ENCODE assay signal across 7 cellular contexts in the genomic region with DNA sequence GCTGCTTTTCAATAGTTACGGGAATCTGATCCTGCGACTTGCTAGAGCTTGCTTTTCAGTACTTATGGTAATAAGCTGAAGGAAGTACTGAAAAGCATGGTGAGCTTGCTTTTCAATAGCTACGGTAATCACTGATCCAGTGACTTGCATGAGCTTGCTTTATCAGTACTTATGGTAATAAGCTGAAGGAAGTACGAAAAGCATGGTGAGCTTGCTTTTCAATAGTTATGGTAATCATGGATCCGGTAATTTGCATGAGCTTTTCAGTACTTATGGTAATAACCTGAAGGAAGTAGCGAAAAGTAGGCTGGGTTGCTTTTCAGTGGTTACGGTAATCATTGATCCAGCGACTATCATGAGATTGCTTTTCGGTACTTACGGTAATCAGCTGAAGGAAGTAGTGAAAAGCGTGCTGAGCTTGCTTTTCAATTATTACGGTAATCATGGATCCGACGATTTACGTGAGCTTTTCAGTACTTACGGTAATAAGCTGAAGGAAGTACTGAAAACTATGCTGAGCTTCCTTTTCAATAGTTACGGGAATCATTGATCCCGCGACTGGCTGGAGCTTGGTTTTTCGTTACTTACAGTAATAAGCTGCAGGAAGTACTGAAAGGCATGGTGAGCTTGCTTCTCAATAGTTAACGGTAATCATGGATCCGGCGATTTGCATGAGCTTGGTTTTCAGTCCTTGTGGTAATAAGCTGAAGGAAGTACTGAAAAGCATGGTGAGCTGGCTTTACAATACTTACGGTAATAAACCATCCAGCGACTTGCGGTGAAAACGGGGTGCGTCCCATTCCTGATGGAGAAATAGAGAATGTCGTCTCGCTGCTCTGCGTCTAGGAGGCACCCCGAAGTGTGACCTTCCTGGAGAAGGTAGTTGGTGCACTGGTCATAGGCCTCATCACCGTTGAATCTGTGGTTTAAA. TPM values are rescaled to one million over a fixed set of nuclear protein-coding genes. Genes with fewer than 3 reads are reported as not detected.
DNase-seq lines count a peak whose midpoint lies in the region; ATAC-seq and TF ChIP-seq lines count a peak whose summit lies in the region.

No MANE protein-coding gene starts in this region.

- peaks cover 8 to 29% of the 10 kb centered on the region in 2 experiments for H3K4me1 ChIP-seq in HCT116 (ENCODE audit: control insufficient read depth in 1 of 2, insufficient read depth in 2 of 2, low read length in 2 of 2)
- H3K4me1 ChIP-seq in endodermal cell (ENCODE audit: control insufficient read depth, insufficient read depth, low read length): peaks cover 3% of the 10 kb centered on the region
- no peaks in the 10 kb centered on the region for H3K4me1 ChIP-seq in mesendoderm (ENCODE audit: control insufficient read depth, low read depth, low read length)
- peaks cover 0 to 15% (median 6%) of the 10 kb centered on the region in 4 donors for H3K4me1 ChIP-seq in tibial artery

- H3K9ac ChIP-seq in HCT116 (ENCODE audit: low read length) (no peak overlapping the region), endodermal cell (ENCODE audit: extremely low read depth, low read length, poor library complexity, severe bottlenecking) (no peak overlapping the region), mesendoderm (ENCODE audit: low read length) (peak overlapping the region; percentile 77)

- peak overlapping the region; percentile 96 for H2BK5ac ChIP-seq in mesendoderm (ENCODE audit: low read length)

- peak; percentile 71 for ATAC-seq in HCT116
- ATAC-seq in HG03097 (IDR thresholded peaks at IDR 0.05; ENCODE audit: low FRiP score, unreplicated experiment): no peak
- ATAC-seq in HG02588 (IDR thresholded peaks at IDR 0.05; ENCODE audit: unreplicated experiment): no peak

- H3K4me1 Mint-ChIP-seq in endodermal cell: peaks cover 6% of the 10 kb centered on the region

- H3K4me2 ChIP-seq in HCT116 (ENCODE audit: low read length) (peak overlapping the region; percentile 84), mesendoderm (ENCODE audit: low read length) (peak overlapping the region; percentile 78)

- RAD21 ChIA-PET in HCT116 (lab: Charles Lee; ENCODE audit: low non-redundant PET in 1 of 2, low total read pairs in 2 of 2, uncharacterized antibody in 2 of 2, unreplicated experiment in 2 of 2): no interaction called here

- H3K36me3 ChIP-seq in HCT116 (ENCODE audit: control insufficient read depth in 1 of 2, insufficient read depth in 2 of 2, low read length in 2 of 2): no peaks in the 10 kb centered on the region
- no peaks in the 10 kb centered on the region for H3K36me3 ChIP-seq in endodermal cell (ENCODE audit: control insufficient read depth, insufficient read depth, low read length)
- H3K36me3 ChIP-seq in mesendoderm (ENCODE audit: control insufficient read depth, insufficient read depth, low read length): no peaks in the 10 kb centered on the region
- H3K36me3 ChIP-seq in tibial artery: no peaks in the 10 kb centered on the region

- H4K5ac ChIP-seq in mesendoderm (ENCODE audit: low read length): peak overlapping the region; percentile 73

- H4K20me1 ChIP-seq in HCT116 (ENCODE audit: insufficient read depth): no peaks in the 10 kb centered on the region

- peak overlapping the region; percentile 90 for H3K56ac ChIP-seq in mesendoderm (ENCODE audit: low read length)

- no peak overlapping the region for H3K23ac ChIP-seq in mesendoderm (ENCODE audit: low read length)

- intact Hi-C loops in HCT116 (cut with micrococcal nuclease) (loop anchor here (1.0 kb wide), 1 partner anchor 40 kb away; no protein-coding TSS in a partner anchor), tibial artery (cut with DNase I; ENCODE audit: low total_unique reads) (no loop called here)

- H2BK120ac ChIP-seq in mesendoderm (ENCODE audit: low read depth, low read length): no peak overlapping the region

- H3K27ac ChIP-seq in HCT116 (ENCODE audit: low read depth, low read length): peak overlapping the region; percentile 69; the same call in 1 of the 2 replicates
- H3K27ac ChIP-seq in endodermal cell (ENCODE audit: low read depth, low read length): no peak overlapping the region
- H3K27ac ChIP-seq in mesendoderm (ENCODE audit: low read depth, low read length): no peak overlapping the region
- H3K27ac ChIP-seq in tibial artery: no peak overlapping the region

- WGBS in endodermal cell (ENCODE audit: insufficient coverage in 1 of 2, insufficient read length in 1 of 2), 2 experiments: 3 to 5% methylated on average over 23 to 33 of the region's 33 CpGs
- no CpG with 5 or more reads among the region's 33 CpGs for WGBS in mesendoderm (ENCODE audit: extremely low coverage, insufficient coverage, low lambda C conversion rate)

- H3K9me3 ChIP-seq in HCT116 (ENCODE audit: control insufficient read depth in 1 of 2, insufficient read depth in 1 of 2, low read depth in 1 of 2, low read length in 2 of 2) (no peaks in the 10 kb centered on the region), endodermal cell (ENCODE audit: control insufficient read depth, low read length) (peaks cover 11% of the 10 kb centered on the region), tibial artery (no peaks in the 10 kb centered on the region)

- H2BK15ac ChIP-seq in mesendoderm (replicated peaks; ENCODE audit: low read depth): peak overlapping the region; percentile 48

- H3K27me3 ChIP-seq in HCT116 (ENCODE audit: insufficient read depth, low read length) (no peaks in the 10 kb centered on the region), endodermal cell (ENCODE audit: control insufficient read depth, insufficient read depth, low read length, poor library complexity, severe bottlenecking) (no peaks in the 10 kb centered on the region), mesendoderm (ENCODE audit: insufficient read depth, low read length, poor library complexity) (no peaks in the 10 kb centered on the region), tibial artery (peaks cover 0 to 3% of the 10 kb centered on the region in 2 donors)

- TF ChIP-seq POLR2A in HCT116 (IDR thresholded peaks at IDR 0.05; ENCODE audit: borderline replicate concordance, extremely low read depth, insufficient read depth, insufficient read length): no peak

- TF ChIP-seq RAD21 in HCT116 (IDR thresholded peaks at IDR 0.05; ENCODE audit: low read depth): no peak

- peak overlapping the region; percentile 86 for H3K4ac ChIP-seq in mesendoderm (ENCODE audit: low read depth, low read length)

- H3K4me3 ChIP-seq in HCT116 (replicated peaks in 1 of 2; ENCODE audit: low read depth in 1 of 2, low read length in 2 of 2) (peak overlapping the region; percentile 45 to 58), endodermal cell (ENCODE audit: low read length) (peak overlapping the region; percentile 89), mesendoderm (ENCODE audit: low read length) (peak overlapping the region; percentile 53), tibial artery (peak overlapping the region; percentile 17 to 39)

- H3K9me2 ChIP-seq in HCT116 (ENCODE audit: insufficient read depth): no peaks in the 10 kb centered on the region

- H2AK5ac ChIP-seq in mesendoderm (ENCODE audit: low read length): no peak overlapping the region

- peak overlapping the region; percentile 88 for H3K18ac ChIP-seq in mesendoderm (ENCODE audit: low read length)

- POLR2A ChIA-PET in HCT116 (lab: Charles Lee): no interaction called here

- H3K79me1 ChIP-seq in mesendoderm (ENCODE audit: low read length): no peaks in the 10 kb centered on the region

- H3K4me3 Mint-ChIP-seq in endodermal cell: peak overlapping the region; percentile 61

- H4K8ac ChIP-seq in mesendoderm (ENCODE audit: low read depth, low read length): no peak overlapping the region

- H3K79me2 ChIP-seq in HCT116 (ENCODE audit: insufficient read depth, low read length) (no peaks in the 10 kb centered on the region), mesendoderm (ENCODE audit: control insufficient read depth, insufficient read depth, low read length) (no peaks in the 10 kb centered on the region)

- H2AFZ ChIP-seq in HCT116 (ENCODE audit: low read depth, low read length, poor library complexity, severe bottlenecking): peak overlapping the region; percentile 98

- H3K27me3 Mint-ChIP-seq in endodermal cell (ENCODE audit: insufficient read depth): no peaks in the 10 kb centered on the region

- peak overlapping the region; percentile 71 for H3K27ac Mint-ChIP-seq in endodermal cell

- BruUV-seq in HCT116 (replicated peaks; lab: Mats Ljungman, UMichigan): no TSS peak

- TF ChIP-seq CTCF in HCT116 (IDR thresholded peaks at IDR 0.05 in 2 of 3, conservative IDR thresholded peaks at IDR 0.05 in 1 of 3; ENCODE audit: borderline replicate concordance in 1 of 3, insufficient read depth in 1 of 3, low read depth in 2 of 3, low read length in 2 of 3) (no peak), endodermal cell (conservative IDR thresholded peaks at IDR 0.05) (no peak), tibial artery (IDR thresholded peaks at IDR 0.05) (no peak)

- CTCF ChIA-PET in HCT116 (lab: Charles Lee): no interaction called here

- H3K36me3 Mint-ChIP-seq in endodermal cell (ENCODE audit: low read depth): no peaks in the 10 kb centered on the region

- H3K9me3 Mint-ChIP-seq in endodermal cell: peaks cover 4% of the 10 kb centered on the region

- DNase-seq in HCT116 (ENCODE audit: low read depth, low spot score): peak; percentile 95
- DNase-seq in activated CD4-positive, CD25-positive, alpha-beta regulatory T cell treated with anti-CD3 and anti-CD28 coated beads, Interleukin-2, amount 50 U/mL, for 72 hours: peak; percentile 31
- DNase-seq in endodermal cell: peak; percentile 79
- peak; percentile 99 for DNase-seq in mesendoderm
- no peak for DNase-seq in tibial artery

TF ChIP-seq in HCT116, 20 proteins besides CTCF, POLR2A, EP300 and RAD21:
- TF ChIP-seq YY1 (IDR thresholded peaks at IDR 0.05; ENCODE audit: extremely low read depth, insufficient replicate concordance, low read depth, low read length): peak; percentile 89
- TF ChIP-seq SP1 (IDR thresholded peaks at IDR 0.05; ENCODE audit: low read depth): no peak

RNA-seq across cellular contexts. Expression of a gene that starts 6.5 kb away (rescaled TPM):
- total RNA-seq in HCT116 (2021; ENCODE audit: unreplicated experiment): 0.34 TPM
- 0.20 and 0.47 TPM in 2 replicates for polyA plus RNA-seq in HCT116 (2012)
- not detected for total RNA-seq in endodermal cell
- not detected for polyA plus RNA-seq in endodermal cell (2013, experiment 1 of 2)
- not detected for polyA plus RNA-seq in endodermal cell (2013, experiment 2 of 2)
- 0.04 TPM for polyA plus RNA-seq in mesendoderm (2013, experiment 1 of 2)
- 0.06 TPM for polyA plus RNA-seq in mesendoderm (2013, experiment 2 of 2)

Comparison
In these comparisons a context has a peak if more than half of its experiments do, and no peak if none do; other contexts are left out.
1. DNase-seq: peak in HCT116 (single experiment), activated CD4-positive, CD25-positive, alpha-beta regulatory T cell treated with anti-CD3 and anti-CD28 coated beads, Interleukin-2, amount 50 U/mL, for 72 hours (single experiment), endodermal cell (single experiment) and mesendoderm (single experiment); none in tibial artery (0 of 2).
2. H3K4me3 ChIP-seq: peak in every context shown above with its lines; median percentile 89 in endodermal cell; 53 in mesendoderm; 52 in HCT116; 28 in tibial artery.